Comparison of ENCODE assay signal across 27 cellular contexts in genomic region chrX:139560221-139560620, GRCh38. TPM values are rescaled to one million over a fixed set of nuclear protein-coding genes. Genes with fewer than 3 reads are reported as not detected.
A peak's percentile ranks its signal among the peaks of the same experiment; 100 is the strongest.
DNase-seq lines count a peak whose midpoint lies in the region; FAIRE-seq and TF ChIP-seq lines count a peak whose summit lies in the region.
"Had no signal": no experiment of that assay in that cellular context is flagged by ENCODE, and none has a peak within 500 bp of the region (broad histone marks: within the 10 kb centered on the region; RNA-seq: fewer than 3 reads in every experiment).

No MANE protein-coding gene starts in this region.

- TF ChIP-seq CTCF in H1 (IDR thresholded peaks at IDR 0.05; ENCODE audit: control extremely low read depth in 1 of 3, insufficient read depth in 1 of 3, low read depth in 1 of 3, low read length in 3 of 3) (no peak), neural progenitor cell (IDR thresholded peaks at IDR 0.05) (no peak)

- H3K79me2 ChIP-seq in H1 (ENCODE audit: control insufficient read depth in 1 of 2, insufficient read depth in 2 of 2, low read length in 2 of 2) (no peaks in the 10 kb centered on the region), neural progenitor cell (ENCODE audit: low read depth) (no peaks in the 10 kb centered on the region)

- TF ChIP-seq EP300 in H1 (IDR thresholded peaks at IDR 0.05; ENCODE audit: borderline replicate concordance in 1 of 2, low read depth in 2 of 2, low read length in 2 of 2): no peak

- FAIRE-seq in H1 (lab: Jason Lieb, UNC): no peak

- H3F3A ChIP-seq in neural progenitor cell (ENCODE audit: low read depth): no peaks in the 10 kb centered on the region

- POLR2A ChIA-PET in H1 (lab: Charles Lee; ENCODE audit: partially characterized antibody): no interaction called here

- H3K27ac Mint-ChIP-seq in neural progenitor cell: no peak overlapping the region
- H3K27ac Mint-ChIP-seq: activated T-cell treated with anti-CD3 and anti-CD28 coated beads, Interleukin-2, amount 50 U/mL, for 72 hours; brain; T-helper 17 cell had no signal

- H3K18ac ChIP-seq in H1 (ENCODE audit: extremely low read depth, low read length): no peak overlapping the region

- H2BK5ac ChIP-seq in H1 (ENCODE audit: low read depth, low read length): no peak overlapping the region

- H3K27me3 ChIP-seq in H1 (replicated peaks in 1 of 4; ENCODE audit: control insufficient read depth in 3 of 4, extremely low read depth in 1 of 4, insufficient read depth in 3 of 4, low read length in 3 of 4) (no peaks in the 10 kb centered on the region), neural progenitor cell (no peaks in the 10 kb centered on the region)
- H3K27me3 ChIP-seq: sigmoid colon, transverse colon had no signal

- H3K27ac ChIP-seq in H1 (ENCODE audit: low read depth, low read length) (no peak overlapping the region), neural progenitor cell (no peak overlapping the region)
- H3K27ac ChIP-seq: BLaER1 treated with 17β-estradiol and CSF1 and Interleukin-3, amounts not matched to agents 10 nM and 100 nM; left lung; PC-9; sigmoid colon; transverse colon had no signal

- H3K36me3 Mint-ChIP-seq in neural progenitor cell: no peaks in the 10 kb centered on the region
- H3K36me3 Mint-ChIP-seq: brain had no signal

- no peaks in the 10 kb centered on the region for H3K23me2 ChIP-seq in H1 (ENCODE audit: low read depth, low read length)

- H4K20me1 ChIP-seq in H1 (replicated peaks in 1 of 2; ENCODE audit: control insufficient read depth in 1 of 2, insufficient read depth in 2 of 2, low read length in 2 of 2): no peaks in the 10 kb centered on the region
- no peaks in the 10 kb centered on the region for H4K20me1 ChIP-seq in neural progenitor cell (ENCODE audit: low read depth)

- CTCF ChIA-PET in H1 (lab: Charles Lee; ENCODE audit: partially characterized antibody): interaction anchor here (0.6 to 2.7 kb wide), 6 partner anchors 11 to 803 kb away, joined by 4 to 16 read pairs (median 4); no protein-coding TSS in a partner anchor

- H3K4me1 ChIP-seq in H1 (replicated peaks in 1 of 4; ENCODE audit: control insufficient read depth in 3 of 4, insufficient read depth in 4 of 4, low read length in 3 of 4) (no peaks in the 10 kb centered on the region), neural progenitor cell (no peaks in the 10 kb centered on the region)
- H3K4me1 ChIP-seq: left lung, sigmoid colon, transverse colon had no signal

- H2BK120ac ChIP-seq in H1 (replicated peaks; ENCODE audit: low read depth, low read length): no peak overlapping the region

- H3K9me3 Mint-ChIP-seq in neural progenitor cell: no peaks in the 10 kb centered on the region
- H3K9me3 Mint-ChIP-seq: activated T-cell treated with anti-CD3 and anti-CD28 coated beads, Interleukin-2, amount 50 U/mL, for 72 hours; brain had no signal

- H3K36me3 ChIP-seq in H1 (ENCODE audit: control insufficient read depth in 2 of 4, insufficient read depth in 4 of 4, low read length in 3 of 4) (no peaks in the 10 kb centered on the region), neural progenitor cell (no peaks in the 10 kb centered on the region)
- H3K36me3 ChIP-seq: BLaER1 treated with 17β-estradiol and CSF1 and Interleukin-3, amounts not matched to agents 10 nM and 100 nM; left lung; sigmoid colon; transverse colon had no signal

- H3K14ac ChIP-seq in H1 (ENCODE audit: insufficient read length): no peak overlapping the region

- no peak overlapping the region for H3K4me2 ChIP-seq in H1 (ENCODE audit: insufficient read depth in 1 of 2, low read depth in 2 of 2, low read length in 2 of 2)
- H3K4me2 ChIP-seq in neural progenitor cell: no peak overlapping the region
- H3K4me2 ChIP-seq: BLaER1 treated with 17β-estradiol and CSF1 and Interleukin-3, amounts not matched to agents 10 nM and 100 nM; PC-9 had no signal

- no peak overlapping the region for H4K5ac ChIP-seq in H1 (ENCODE audit: insufficient read length, low read depth, low read length)

- H3K4ac ChIP-seq in H1 (replicated peaks; ENCODE audit: insufficient read length, low read depth, low read length): no peak overlapping the region

- TF ChIP-seq POLR2A in H1 (IDR thresholded peaks at IDR 0.05; ENCODE audit: control extremely low read depth in 1 of 2, low read depth in 2 of 2, low read length in 2 of 2): no peak

- H3K4me3 ChIP-seq in H1 (ENCODE audit: extremely low read depth in 1 of 4, insufficient read depth in 2 of 4, low read depth in 3 of 4, low read length in 4 of 4) (no peak overlapping the region), neural progenitor cell (no peak overlapping the region)
- H3K4me3 ChIP-seq: BLaER1 treated with 17β-estradiol and CSF1 and Interleukin-3, amounts not matched to agents 10 nM and 100 nM; left lung; PC-9; sigmoid colon; transverse colon had no signal

- H3K9ac ChIP-seq in H1 (replicated peaks in 1 of 4; ENCODE audit: extremely low read depth in 1 of 4, low read depth in 3 of 4, low read length in 3 of 4) (no peak overlapping the region), neural progenitor cell (no peak overlapping the region)
- H3K9ac ChIP-seq: BLaER1 treated with 17β-estradiol and CSF1 and Interleukin-3, amounts not matched to agents 10 nM and 100 nM had no signal

- H3K4me1 Mint-ChIP-seq in neural progenitor cell: peaks cover 4% of the 10 kb centered on the region
- H3K4me1 Mint-ChIP-seq: brain, T-helper 17 cell had no signal

- no peak overlapping the region for H2BK12ac ChIP-seq in H1 (ENCODE audit: low read depth, low read length)

- H2AFZ ChIP-seq in H1 (ENCODE audit: low read length) (peak overlapping the region; percentile 62; the same call in 1 of the 2 replicates), neural progenitor cell (replicated peaks) (peak overlapping the region; percentile 58)
- H2AFZ ChIP-seq: PC-9 had no signal

- no peak for TF ChIP-seq RAD21 in H1 (IDR thresholded peaks at IDR 0.05 in 1 of 2, conservative IDR thresholded peaks at IDR 0.05 in 1 of 2; ENCODE audit: low read depth in 2 of 2, low read length in 2 of 2)

- H3K23ac ChIP-seq in H1 (ENCODE audit: insufficient read length): no peak overlapping the region

- H4K8ac ChIP-seq in H1 (ENCODE audit: extremely low read depth, insufficient read depth, low read length): no peak overlapping the region

- H2BK20ac ChIP-seq in H1 (ENCODE audit: low read length): no peak overlapping the region

- no peak overlapping the region for H3K4me3 Mint-ChIP-seq in neural progenitor cell
- H3K4me3 Mint-ChIP-seq: activated T-cell treated with anti-CD3 and anti-CD28 coated beads, Interleukin-2, amount 50 U/mL, for 72 hours; brain; T-helper 17 cell had no signal

- DNase-seq in EH (ENCODE audit: low read depth) (peak; percentile 30), LHCN-M2 (ENCODE audit: low read depth) (peak; percentile 37), H1 (ENCODE audit: low read depth in 1 of 2, low spot score in 2 of 2) (no peak), neural progenitor cell (ENCODE audit: low spot score) (no peak), NCI-H1417 (lab: John Stamatoyannopoulos, UW) (no peak), HK-2 (ENCODE audit: unreplicated experiment) (no peak), SKM-1 (lab: John Stamatoyannopoulos, UW; ENCODE audit: unreplicated experiment) (no peak), pons (ENCODE audit: low spot score) (no peak)
- DNase-seq: activated CD4-positive, alpha-beta T cell treated with anti-CD3 and anti-CD28 coated beads, Interleukin-2, amount 50 U/mL, for 48 hours; activated CD4-positive, CD25-positive, alpha-beta regulatory T cell treated with anti-CD3 and anti-CD28 coated beads, Interleukin-2, amount 50 U/mL, for 72 hours; KG1; left lung; NCI-H1436; NCI-H2081 treated with DMSO at 0.1 percent for 48 hours; NCI-H526 treated with DMSO at 0.1 percent for 48 hours; sigmoid colon; T-helper 17 cell had no signal

- H4K91ac ChIP-seq in H1 (replicated peaks; ENCODE audit: insufficient read length, low read length): no peak overlapping the region

- H2BK15ac ChIP-seq in H1 (ENCODE audit: low read length): no peak overlapping the region

- no peaks in the 10 kb centered on the region for H3K79me1 ChIP-seq in H1 (ENCODE audit: low read depth, low read length)

- H3K27me3 Mint-ChIP-seq in neural progenitor cell (ENCODE audit: insufficient read depth, low read depth): no peaks in the 10 kb centered on the region
- H3K27me3 Mint-ChIP-seq: brain, T-helper 17 cell had no signal

- H3K56ac ChIP-seq in H1 (replicated peaks; ENCODE audit: insufficient read length, low read depth, low read length): no peak overlapping the region

- H3K9me3 ChIP-seq in H1 (ENCODE audit: insufficient read depth in 2 of 2, low read depth in 1 of 2, low read length in 1 of 2) (no peaks in the 10 kb centered on the region), neural progenitor cell (ENCODE audit: low read depth) (no peaks in the 10 kb centered on the region)
- H3K9me3 ChIP-seq: left lung, sigmoid colon, transverse colon had no signal

- H2AK5ac ChIP-seq in H1 (ENCODE audit: low read depth, low read length): no peak overlapping the region

TF ChIP-seq in H1, 55 proteins besides CTCF, POLR2A, EP300 and RAD21:
- TF ChIP-seq SP1 (IDR thresholded peaks at IDR 0.05; ENCODE audit: low read depth, low read length): no peak
TF ChIP-seq in H1: peak in this region for 0.

RNA-seq across cellular contexts. Expression of gene F9, which starts 29.7 kb away (rescaled TPM):
- total RNA-seq in LHCN-M2 (2014; rRNA removed) (not detected in 2 replicates), neural progenitor cell (ENCODE audit: low replicate concordance) (not detected in 2 replicates)
- not detected for polyA plus RNA-seq in LHCN-M2 (2012)
- total RNA-seq in H1 (2021; fragmentation: NEBNext Ultra II Directional; extraction: Animal tissue kit (Norgen Biotek cat#: 25700)): not detected in 2 replicates
- polyA plus RNA-seq in H1 (2011; rRNA removed): not detected in 2 replicates
- not detected for polyA plus RNA-seq in H1 (2011; cell fraction: cytosol; rRNA removed)
- not detected for polyA plus RNA-seq in H1 (2011; cell fraction: nucleus; rRNA removed)
- polyA plus RNA-seq in H1 (2012, experiment 1 of 2): not detected in 4 replicates
- polyA plus RNA-seq in H1 (2012, experiment 2 of 2): not detected
- polyA plus RNA-seq in H1 (2013, experiment 1 of 2): not detected
- not detected for polyA plus RNA-seq in H1 (2013, experiment 2 of 2)
- polyA minus RNA-seq in H1 (2011; rRNA and poly(A)+ RNA removed): not detected in 2 replicates
- not detected for polyA minus RNA-seq in H1 (2011; cell fraction: cytosol; rRNA and poly(A)+ RNA removed)
- not detected for polyA minus RNA-seq in H1 (2011; cell fraction: nucleus; rRNA and poly(A)+ RNA removed)
- total RNA-seq: activated T-cell treated with anti-CD3 and anti-CD28 coated beads, Interleukin-2, amount 50 U/mL, for 72 hours; fibroblast of lung; glomerular endothelial cell; H4; left lung; PC-9; posterior vena cava; sigmoid colon; subcutaneous adipose tissue; T-helper 17 cell; transverse colon had no signal
- polyA plus RNA-seq: fibroblast of lung, sigmoid colon had no signal

Comparison
In these comparisons a context has a peak if more than half of its experiments do, and no peak if none do; other contexts are left out.
1. DNase-seq: peak in EH (single experiment) and LHCN-M2 (single experiment); none in H1 (0 of 2), neural progenitor cell (single experiment), NCI-H1417 (0 of 3), HK-2 (single experiment), SKM-1 (single experiment) and pons (single experiment).